Comparison of ENCODE assay signal across 11 cellular contexts in genomic region chr22:37225481-37225880, GRCh38. TPM values are rescaled to one million over a fixed set of nuclear protein-coding genes. Genes with fewer than 3 reads are reported as not detected.
DNase-seq lines count a peak whose midpoint lies in the region; ATAC-seq and TF ChIP-seq lines count a peak whose summit lies in the region.
"Had no signal": no experiment of that assay in that cellular context is flagged by ENCODE, and none has a peak within 500 bp of the region (broad histone marks: within the 10 kb centered on the region; RNA-seq: fewer than 3 reads in every experiment).

No MANE protein-coding gene starts in this region.

- H3K9me3 Mint-ChIP-seq in effector memory CD8-positive, alpha-beta T cell: no peaks in the 10 kb centered on the region

- ATAC-seq in PC-3 (no peak), upper lobe of left lung (ENCODE audit: low FRiP score in 2 of 2) (no peak)
- ATAC-seq in effector memory CD8-positive, alpha-beta T cell (replicated peaks): no peak

- H3K4me1 ChIP-seq in A673 (ENCODE audit: insufficient read depth, low read length, poor library complexity, severe bottlenecking): peaks cover 15% of the 10 kb centered on the region
- H3K4me1 ChIP-seq in PC-3 (ENCODE audit: insufficient read depth, low read length): peaks cover 25% of the 10 kb centered on the region
- H3K4me1 ChIP-seq in upper lobe of left lung: peaks cover 4 to 28% (median 21%) of the 10 kb centered on the region in 4 donors

- TF ChIP-seq CTCF in A673 (conservative IDR thresholded peaks at IDR 0.05; ENCODE audit: low read depth, low read length): 0 out of 2 replicates have a peak, but pooled peaks have one; percentile 16
- peak; percentile 18 for TF ChIP-seq CTCF in GM10248 (IDR thresholded peaks at IDR 0.05; ENCODE audit: control extremely low read depth, extremely low read depth, low read depth, missing control alignments)
- TF ChIP-seq CTCF in PC-3 (conservative IDR thresholded peaks at IDR 0.05; ENCODE audit: low read depth, low read length): 0 out of 2 replicates have a peak, but pooled peaks have one; percentile 16
- TF ChIP-seq CTCF in upper lobe of left lung (IDR thresholded peaks at IDR 0.05): no peak

- DNase-seq in A673 (ENCODE audit: low spot score) (peak; percentile 21), GM10248 (ENCODE audit: extremely low spot score) (no peak), PC-3 (no peak), COLO668 (lab: John Stamatoyannopoulos, UW; ENCODE audit: unreplicated experiment) (no peak), upper lobe of left lung (no peak), NCI-H1436 treated with DMSO at 0.1 percent for 48 hours (lab: John Stamatoyannopoulos, UW) (no peak), NCI-H1930 (lab: John Stamatoyannopoulos, UW) (no peak)
- no peak for DNase-seq in effector memory CD8-positive, alpha-beta T cell
- DNase-seq: glutamatergic neuron, T1000 had no signal

- peaks cover 85 to 87% of the 10 kb centered on the region in 2 donors for H3K4me1 Mint-ChIP-seq in effector memory CD8-positive, alpha-beta T cell (ENCODE audit: low read depth in 2 of 2)

- H3K36me3 Mint-ChIP-seq in effector memory CD8-positive, alpha-beta T cell (ENCODE audit: insufficient read depth): peaks cover 63% of the 10 kb centered on the region

- POLR2A ChIA-PET in A673 (lab: Charles Lee; ENCODE audit: low non-redundant PET): no interaction called here
- POLR2A ChIA-PET in GM10248 (lab: Yijun Ruan, JAX): interaction anchor here (1.2 kb wide), 1 partner anchor 17 kb away, joined by 5 read pairs; no protein-coding TSS in a partner anchor
- POLR2A ChIA-PET in PC-3 (lab: Charles Lee; ENCODE audit: unreplicated experiment): no interaction called here

- H3F3A ChIP-seq in PC-3 (ENCODE audit: low read length, unreplicated experiment): no peaks in the 10 kb centered on the region

- H3K27ac ChIP-seq in A673 (ENCODE audit: low read depth, low read length, poor library complexity, severe bottlenecking): no peak overlapping the region
- H3K27ac ChIP-seq in PC-3 (ENCODE audit: low read length): no peak overlapping the region
- H3K27ac ChIP-seq in upper lobe of left lung: no peak overlapping the region

- H3K36me3 ChIP-seq in A673 (ENCODE audit: insufficient read depth, low read length, poor library complexity, severe bottlenecking) (no peaks in the 10 kb centered on the region), PC-3 (ENCODE audit: low read depth, low read length) (no peaks in the 10 kb centered on the region; the same call in 1 of the 2 replicates), upper lobe of left lung (no peaks in the 10 kb centered on the region)

- H3K27ac Mint-ChIP-seq in effector memory CD8-positive, alpha-beta T cell: peak overlapping the region; percentile 30 to 77

- no peak overlapping the region for H3K9ac ChIP-seq in PC-3 (ENCODE audit: low read length)

- H3K79me2 ChIP-seq in PC-3 (ENCODE audit: low read length): no peaks in the 10 kb centered on the region

- no peak overlapping the region for H2AFZ ChIP-seq in PC-3 (ENCODE audit: low read length)

- peak overlapping the region in 1 of 2 donors; percentile 8 for H3K4me3 Mint-ChIP-seq in effector memory CD8-positive, alpha-beta T cell

- intact Hi-C loops in A673 (cut with micrococcal nuclease; ENCODE audit: unreplicated experiment) (no loop called here), PC-3 (cut with micrococcal nuclease) (no loop called here)

- no peak for TF ChIP-seq EP300 in upper lobe of left lung (IDR thresholded peaks at IDR 0.05)

- H3K27me3 ChIP-seq in A673 (replicated peaks; ENCODE audit: insufficient read depth, low read depth, low read length, poor library complexity) (no peaks in the 10 kb centered on the region), PC-3 (ENCODE audit: low read length) (no peaks in the 10 kb centered on the region), upper lobe of left lung (no peaks in the 10 kb centered on the region)

- BruUV-seq in A673 (replicated peaks; lab: Mats Ljungman, UMichigan) (no TSS peak), PC-3 (replicated peaks; lab: Mats Ljungman, UMichigan) (TSS peak; percentile 77)

- CTCF ChIA-PET in A673 (lab: Charles Lee) (interaction anchor here (0.6 kb wide), 1 partner anchor 35 kb away, joined by 3 read pairs; no protein-coding TSS in a partner anchor), GM10248 (lab: Yijun Ruan, JAX) (interaction anchor here (0.9 to 3.3 kb wide), 4 partner anchors 18 to 42 kb away, joined by 3 to 20 read pairs (median 10); partner anchors contain the start of gene RAC2), PC-3 (lab: Charles Lee) (no interaction called here)

- no peaks in the 10 kb centered on the region for H3K9me2 ChIP-seq in PC-3 (replicated peaks; ENCODE audit: low read length)

- no peaks in the 10 kb centered on the region for H4K20me1 ChIP-seq in PC-3 (ENCODE audit: low read length)

- no peak overlapping the region for H3K4me2 ChIP-seq in PC-3 (ENCODE audit: low read length)

- no peaks in the 10 kb centered on the region for H3K27me3 Mint-ChIP-seq in effector memory CD8-positive, alpha-beta T cell

- TF ChIP-seq POLR2A in upper lobe of left lung (IDR thresholded peaks at IDR 0.05): no peak

- H3K4me3 ChIP-seq in A673 (ENCODE audit: low read depth, low read length, poor library complexity, severe bottlenecking) (no peak overlapping the region), PC-3 (ENCODE audit: low read length) (no peak overlapping the region), upper lobe of left lung (no peak overlapping the region)

- 68 to 80% methylated on average over 8 of the region's 8 CpGs for WGBS in upper lobe of left lung, 2 donors

- H3K9me3 ChIP-seq in A673 (ENCODE audit: low read depth, low read length, poor library complexity, severe bottlenecking) (no peaks in the 10 kb centered on the region), PC-3 (ENCODE audit: low read length) (no peaks in the 10 kb centered on the region), upper lobe of left lung (no peaks in the 10 kb centered on the region)

RNA-seq across cellular contexts. Expression of gene SSTR3, which starts 13.2 kb away (rescaled TPM):
- total RNA-seq in A673 (2021) (not detected in 2 replicates), PC-3 (2014; rRNA removed) (0.55 TPM in 1 of 2 replicates, not detected in the other), upper lobe of left lung (under 1 TPM in 2 of 6 donors, not detected in 4; 0.06 to 0.13 TPM)
- total RNA-seq: Daoy had no signal

RNA-seq across cellular contexts. Expression of gene RAC2, which starts 18.6 kb away (rescaled TPM):
- total RNA-seq in A673 (2021) (4.0 and 5.8 TPM in 2 replicates), PC-3 (2014; rRNA removed) (50.5 and 54.5 TPM in 2 replicates), upper lobe of left lung (100 to 1,000 TPM in 1 of 6 donors, 10 to 100 TPM in 5; 22.1 to 126 (median 65.2) TPM)

RNA-seq across cellular contexts. Expression of gene C1QTNF6, which starts 37.4 kb away (rescaled TPM):
- total RNA-seq in A673 (2021) (6.3 and 8.6 TPM in 2 replicates), PC-3 (2014; rRNA removed) (3.8 and 5.5 TPM in 2 replicates), upper lobe of left lung (1 to 10 TPM; 2.1 to 8.4 (median 4.7) TPM)

RNA-seq across cellular contexts. Expression of gene CYTH4, which starts 56.8 kb away (rescaled TPM):
- total RNA-seq in A673 (2021): not detected in 2 replicates
- total RNA-seq in PC-3 (2014; rRNA removed): 1.9 and 4.6 TPM in 2 replicates
- total RNA-seq in upper lobe of left lung: 10 to 100 TPM; 16.7 to 71.2 (median 44.7) TPM

Comparison
In these comparisons a context has a peak if more than half of its experiments do, and no peak if none do; other contexts are left out.
1. CTCF ChIP-seq: peak in A673 (single experiment), GM10248 (single experiment) and PC-3 (single experiment); none in upper lobe of left lung (0 of 6).